ENCODE assay signal across 10 cellular contexts in the genomic region with DNA sequence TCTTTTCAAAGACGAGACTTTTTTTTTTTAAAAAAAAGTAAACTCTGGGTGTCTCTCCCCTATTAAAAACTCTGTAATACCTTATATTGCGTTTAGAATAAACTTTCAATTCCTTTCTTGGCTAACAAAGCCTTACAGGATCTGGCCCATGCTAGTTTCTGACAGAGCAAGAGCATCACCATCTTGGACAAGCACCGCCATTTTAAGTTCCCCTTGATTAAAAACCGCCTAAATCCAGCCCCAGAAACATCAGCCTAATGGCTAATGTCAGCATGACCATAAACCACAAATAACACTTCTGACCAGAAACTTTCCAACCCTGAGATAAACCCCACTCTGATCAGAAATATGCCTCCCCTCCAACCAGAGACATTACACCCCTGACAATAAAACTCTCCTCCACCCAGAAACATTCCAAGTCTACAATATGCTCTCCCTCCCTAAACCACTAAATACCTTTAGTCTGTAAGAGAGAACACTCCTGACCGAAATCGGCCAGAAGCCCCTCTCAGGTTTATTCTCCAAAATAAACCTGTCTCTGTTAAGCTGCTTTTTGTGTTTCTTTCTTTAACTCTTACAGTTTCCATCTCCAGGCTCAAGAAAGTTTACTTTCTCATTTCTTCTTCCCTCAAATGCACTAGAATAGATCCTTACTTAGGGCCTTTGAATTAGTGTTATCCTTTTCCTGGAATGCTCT. TPM values are rescaled to one million over a fixed set of nuclear protein-coding genes. Genes with fewer than 3 reads are reported as not detected.
DNase-seq lines count a peak whose midpoint lies in the region; ATAC-seq and TF ChIP-seq lines count a peak whose summit lies in the region.
"Had no signal": no experiment of that assay in that cellular context is flagged by ENCODE, and none has a peak within 500 bp of the region (broad histone marks: within the 10 kb centered on the region; RNA-seq: fewer than 3 reads in every experiment).

No MANE protein-coding gene starts in this region.

- intact Hi-C loops in Panc1 (cut with micrococcal nuclease; ENCODE audit: unreplicated experiment) = no loop called here

- TF ChIP-seq CTCF in Panc1 (IDR thresholded peaks at IDR 0.05) (no peak), endodermal cell (conservative IDR thresholded peaks at IDR 0.05) (no peak), GM10248 (IDR thresholded peaks at IDR 0.05; ENCODE audit: control extremely low read depth, extremely low read depth, low read depth, missing control alignments) (no peak)

- H3K27me3 ChIP-seq in Panc1 (ENCODE audit: control insufficient read depth, insufficient read depth, low read length) (no peaks in the 10 kb centered on the region), endodermal cell (ENCODE audit: control insufficient read depth, insufficient read depth, low read length, poor library complexity, severe bottlenecking) (no peaks in the 10 kb centered on the region)

- WGBS in endodermal cell (ENCODE audit: insufficient coverage in 1 of 2, insufficient read length in 1 of 2), 2 experiments = 91 to 93% methylated on average over 5 to 6 of the region's 6 CpGs

- peaks cover 4% of the 10 kb centered on the region for H3K9me3 Mint-ChIP-seq in activated naive CD4-positive, alpha-beta T cell treated with anti-CD3 and anti-CD28 coated beads, Interleukin-2, amount 10 ng/mL, durations not matched to agents 7 days and 5 days
- H3K9me3 Mint-ChIP-seq in endodermal cell = peaks cover 20% of the 10 kb centered on the region
- peaks cover 8% of the 10 kb centered on the region for H3K9me3 Mint-ChIP-seq in stimulated activated effector memory CD8-positive, alpha-beta T cell treated with anti-CD3 and anti-CD28 coated beads, Interleukin-12 subunit alpha, Interleukin-12 subunit beta, amount 100 ng/mL, for 72 hours

- DNase-seq in activated naive CD4-positive, alpha-beta T cell treated with anti-CD3 and anti-CD28 coated beads, Interleukin-2, amount 10 ng/mL, durations not matched to agents 7 days and 5 days = no peak
- no peak for DNase-seq in activated naive CD4-positive, alpha-beta T cell treated with anti-CD3 and anti-CD28 coated beads, Interleukin-2, amount 50 U/mL, for 16 hours
- DNase-seq in Panc1 (ENCODE audit: low read depth, low spot score) (no peak), endodermal cell (no peak), NCI-H2029 (lab: John Stamatoyannopoulos, UW) (no peak), GM10248 (ENCODE audit: extremely low spot score) (no peak), ureter (ENCODE audit: low spot score) (no peak)
- no peak for DNase-seq in stimulated activated effector memory CD8-positive, alpha-beta T cell treated with anti-CD3 and anti-CD28 coated beads, Interleukin-12 subunit alpha, Interleukin-12 subunit beta, amount 100 ng/mL, for 72 hours (ENCODE audit: low spot score in 2 of 2)
- DNase-seq: NCI-H774 had no signal

- peaks cover 13% of the 10 kb centered on the region for H3K36me3 Mint-ChIP-seq in activated naive CD4-positive, alpha-beta T cell treated with anti-CD3 and anti-CD28 coated beads, Interleukin-2, amount 10 ng/mL, durations not matched to agents 7 days and 5 days
- peaks cover 4% of the 10 kb centered on the region for H3K36me3 Mint-ChIP-seq in endodermal cell (ENCODE audit: low read depth)
- H3K36me3 Mint-ChIP-seq in stimulated activated effector memory CD8-positive, alpha-beta T cell treated with anti-CD3 and anti-CD28 coated beads, Interleukin-12 subunit alpha, Interleukin-12 subunit beta, amount 100 ng/mL, for 72 hours = peaks cover 16% of the 10 kb centered on the region

- no peaks in the 10 kb centered on the region; the same call in 1 of the 2 replicates for H3K4me1 ChIP-seq in Panc1 (ENCODE audit: control insufficient read depth, insufficient read depth, low read length)
- H3K4me1 ChIP-seq in endodermal cell (ENCODE audit: control insufficient read depth, insufficient read depth, low read length) = no peaks in the 10 kb centered on the region

- no peaks in the 10 kb centered on the region for H3K36me3 ChIP-seq in Panc1 (ENCODE audit: control insufficient read depth, insufficient read depth, low read length)
- H3K36me3 ChIP-seq in endodermal cell (ENCODE audit: control insufficient read depth, insufficient read depth, low read length) = no peaks in the 10 kb centered on the region

- BruUV-seq in Panc1 (replicated peaks; lab: Mats Ljungman, UMichigan) = no TSS peak

- CTCF ChIA-PET in activated naive CD4-positive, alpha-beta T cell treated with anti-CD3 and anti-CD28 coated beads, Interleukin-2, amount 10 ng/mL, durations not matched to agents 7 days and 5 days (lab: Charles Lee) = interaction anchor here (0.5 to 1.9 kb wide), 4 partner anchors 11 to 602 kb away, joined by 3 to 4 read pairs (median 3); no protein-coding TSS in a partner anchor
- CTCF ChIA-PET in Panc1 (lab: Charles Lee) = no interaction called here
- CTCF ChIA-PET in GM10248 (lab: Yijun Ruan, JAX) = interaction anchor here (1.2 to 2.0 kb wide), 2 partner anchors 20 to 54 kb away, joined by 3 to 5 read pairs; no protein-coding TSS in a partner anchor

- peaks cover 42% of the 10 kb centered on the region for H3K4me1 Mint-ChIP-seq in activated naive CD4-positive, alpha-beta T cell treated with anti-CD3 and anti-CD28 coated beads, Interleukin-2, amount 10 ng/mL, durations not matched to agents 7 days and 5 days
- peaks cover 12% of the 10 kb centered on the region for H3K4me1 Mint-ChIP-seq in endodermal cell
- peaks cover 35% of the 10 kb centered on the region for H3K4me1 Mint-ChIP-seq in stimulated activated effector memory CD8-positive, alpha-beta T cell treated with anti-CD3 and anti-CD28 coated beads, Interleukin-12 subunit alpha, Interleukin-12 subunit beta, amount 100 ng/mL, for 72 hours

- peak overlapping the region; percentile 91; the same call in 1 of the 2 replicates for H3K27ac ChIP-seq in Panc1 (ENCODE audit: low read length)
- no peak overlapping the region for H3K27ac ChIP-seq in endodermal cell (ENCODE audit: low read depth, low read length)
- H3K27ac ChIP-seq: epithelial cell of prostate had no signal

- H3K9me3 ChIP-seq in Panc1 (ENCODE audit: control insufficient read depth, insufficient read depth, low read depth, low read length) = peaks cover 7% of the 10 kb centered on the region; the same call in 1 of the 2 replicates
- peaks cover 17% of the 10 kb centered on the region for H3K9me3 ChIP-seq in endodermal cell (ENCODE audit: control insufficient read depth, low read length)

- peak overlapping the region; percentile 5 for H3K27ac Mint-ChIP-seq in activated naive CD4-positive, alpha-beta T cell treated with anti-CD3 and anti-CD28 coated beads, Interleukin-2, amount 10 ng/mL, durations not matched to agents 7 days and 5 days
- no peak overlapping the region for H3K27ac Mint-ChIP-seq in endodermal cell
- peak overlapping the region; percentile 96 for H3K27ac Mint-ChIP-seq in stimulated activated effector memory CD8-positive, alpha-beta T cell treated with anti-CD3 and anti-CD28 coated beads, Interleukin-12 subunit alpha, Interleukin-12 subunit beta, amount 100 ng/mL, for 72 hours

- H3K4me3 Mint-ChIP-seq in activated naive CD4-positive, alpha-beta T cell treated with anti-CD3 and anti-CD28 coated beads, Interleukin-2, amount 10 ng/mL, durations not matched to agents 7 days and 5 days = peak overlapping the region; percentile 97
- H3K4me3 Mint-ChIP-seq in endodermal cell = no peak overlapping the region
- H3K4me3 Mint-ChIP-seq in stimulated activated effector memory CD8-positive, alpha-beta T cell treated with anti-CD3 and anti-CD28 coated beads, Interleukin-12 subunit alpha, Interleukin-12 subunit beta, amount 100 ng/mL, for 72 hours = peak overlapping the region; percentile 87

- ATAC-seq in Panc1 = no peak
- ATAC-seq in stimulated activated effector memory CD8-positive, alpha-beta T cell treated with anti-CD3 and anti-CD28 coated beads, Interleukin-12 subunit alpha, Interleukin-12 subunit beta, amount 100 ng/mL, for 72 hours = no peak

- H3K4me3 ChIP-seq in Panc1 (ENCODE audit: low read depth in 2 of 2, low read length in 2 of 2) = no peak overlapping the region
- peak overlapping the region; percentile 89 for H3K4me3 ChIP-seq in endodermal cell (ENCODE audit: low read length)

- peaks cover 9% of the 10 kb centered on the region for H3K27me3 Mint-ChIP-seq in activated naive CD4-positive, alpha-beta T cell treated with anti-CD3 and anti-CD28 coated beads, Interleukin-2, amount 10 ng/mL, durations not matched to agents 7 days and 5 days
- H3K27me3 Mint-ChIP-seq in endodermal cell (ENCODE audit: insufficient read depth) = no peaks in the 10 kb centered on the region

- POLR2A ChIA-PET in Panc1 (lab: Charles Lee) = no interaction called here
- POLR2A ChIA-PET in GM10248 (lab: Yijun Ruan, JAX) = interaction anchor here (1.4 kb wide), 1 partner anchor 110 kb away, joined by 3 read pairs; no protein-coding TSS in a partner anchor

- H3K9ac ChIP-seq in endodermal cell (ENCODE audit: extremely low read depth, low read length, poor library complexity, severe bottlenecking) = no peak overlapping the region

- in situ Hi-C loops in Panc1 (cut with HindIII; ENCODE audit: low pct_unique_long_range_greater_than_20kb, low sequenced_read_pairs) = no loop called here

RNA-seq across cellular contexts. Expression of a gene that starts 1.6 kb away (rescaled TPM):
- total RNA-seq in Panc1 (2021; ENCODE audit: unreplicated experiment) (17.8 TPM), endodermal cell (10 to 100 TPM; 16.9 to 17.6 TPM), ureter (46.6 TPM)
- 6.2 TPM for polyA plus RNA-seq in Panc1 (2012; ENCODE audit: insufficient read length)
- 18.2 TPM for polyA plus RNA-seq in endodermal cell (2013, experiment 1 of 2)
- polyA plus RNA-seq in endodermal cell (2013, experiment 2 of 2) = 19.4 TPM
